ENCODE assay signal across 27 cellular contexts in the genomic region with DNA sequence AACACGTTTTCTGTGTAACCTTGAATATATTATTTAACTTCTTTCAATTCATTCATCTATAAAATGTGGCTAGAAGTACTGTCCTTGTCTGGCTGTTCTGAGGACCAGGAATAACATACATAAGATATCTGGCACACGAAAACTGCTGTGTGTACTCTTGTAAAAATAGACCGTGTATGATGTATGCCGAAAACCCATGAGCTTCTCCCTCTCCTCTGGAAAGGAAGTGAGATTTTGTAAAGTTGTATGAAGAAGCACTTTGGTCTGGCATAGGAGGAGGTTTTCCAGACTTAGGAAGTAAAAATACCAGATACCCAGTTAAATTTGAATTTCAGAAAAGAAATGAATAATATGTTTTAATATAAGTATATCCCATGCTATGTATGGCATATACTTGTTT.
A peak's percentile ranks its signal among the peaks of the same experiment; 100 is the strongest.
DNase-seq lines count a peak whose midpoint lies in the region; ATAC-seq lines count a peak whose summit lies in the region.
"Had no signal": no experiment of that assay in that cellular context is flagged by ENCODE, and none has a peak within 500 bp of the region (broad histone marks: within the 10 kb centered on the region; RNA-seq: fewer than 3 reads in every experiment).

No MANE protein-coding gene starts in this region.

- no peak overlapping the region for H3K4me3 Mint-ChIP-seq in activated CD4-positive, alpha-beta T cell treated with anti-CD3 and anti-CD28 coated beads for 36 hours
- H3K4me3 Mint-ChIP-seq: activated B cell treated with CpG ODN at 0.5 μM for 24 hours; activated CD8-positive, alpha-beta memory T cell treated with anti-CD3 and anti-CD28 coated beads, Interleukin-2, amount 10 ng/mL, durations not matched to agents 7 days and 5 days; activated naive CD8-positive, alpha-beta T cell treated with anti-CD3 and anti-CD28 coated beads, Interleukin-2, amount 10 ng/mL, durations not matched to agents 7 days and 5 days; activated T-cell treated with anti-CD3 and anti-CD28 coated beads, Interleukin-2, amount 50 U/mL, for 4 hours; CD4-positive, alpha-beta memory T cell; naive thymus-derived CD4-positive, alpha-beta T cell; stimulated activated memory B cell treated with anti-CD40 and anti-IgM and Interleukin-4, amounts not matched to agents 10 μg/mL and 1 μg/mL and 100 μg/mL, for 72 hours had no signal

- H3K4me3 ChIP-seq in ACC112 (ENCODE audit: low read depth, low read length) (peak overlapping the region; percentile 44; the same call in 1 of the 2 replicates), rectal smooth muscle tissue (ENCODE audit: low read length) (no peak overlapping the region)
- H3K4me3 ChIP-seq: A549, coronary artery, suprapubic skin, upper lobe of right lung had no signal

- H3K27me3 ChIP-seq in ACC112 (ENCODE audit: insufficient read depth, low read length) = no peaks in the 10 kb centered on the region
- no peaks in the 10 kb centered on the region for H3K27me3 ChIP-seq in rectal smooth muscle tissue (ENCODE audit: control insufficient read depth, insufficient read depth, low read length)
- H3K27me3 ChIP-seq: neutrophil, suprapubic skin, upper lobe of right lung had no signal

- H2AFZ ChIP-seq in ACC112 (ENCODE audit: low read length, unreplicated experiment) = peak overlapping the region; percentile 75

- CTCF ChIA-PET in activated CD4-positive, alpha-beta T cell treated with anti-CD3 and anti-CD28 coated beads for 36 hours (lab: Charles Lee) = no interaction called here

- no peaks in the 10 kb centered on the region for H3K9me3 Mint-ChIP-seq in activated CD4-positive, alpha-beta T cell treated with anti-CD3 and anti-CD28 coated beads for 36 hours (ENCODE audit: low read depth)
- H3K9me3 Mint-ChIP-seq: activated naive CD8-positive, alpha-beta T cell treated with anti-CD3 and anti-CD28 coated beads, Interleukin-2, amount 10 ng/mL, durations not matched to agents 7 days and 5 days; stimulated activated memory B cell treated with anti-CD40 and anti-IgM and Interleukin-4, amounts not matched to agents 10 μg/mL and 1 μg/mL and 100 μg/mL, for 72 hours had no signal

- H3K4me1 ChIP-seq in ACC112 (ENCODE audit: control insufficient read depth, insufficient read depth, low read length, unreplicated experiment) (peaks cover 24% of the 10 kb centered on the region), rectal smooth muscle tissue (ENCODE audit: control insufficient read depth, insufficient read depth, low read length) (no peaks in the 10 kb centered on the region)
- H3K4me1 ChIP-seq: A549, suprapubic skin, upper lobe of right lung had no signal

- POLR2A ChIA-PET in activated CD4-positive, alpha-beta T cell treated with anti-CD3 and anti-CD28 coated beads for 36 hours (lab: Charles Lee) = no interaction called here

- ATAC-seq in Right ventricle myocardium superior (ENCODE audit: poor library complexity) (peak; percentile 69), HG03354 (IDR thresholded peaks at IDR 0.05; ENCODE audit: poor library complexity, severe bottlenecking, unreplicated experiment) (no peak), HG03139 (IDR thresholded peaks at IDR 0.05; ENCODE audit: unreplicated experiment) (no peak), GM21825 (IDR thresholded peaks at IDR 0.05; ENCODE audit: unreplicated experiment) (no peak)
- ATAC-seq in activated CD4-positive, alpha-beta T cell treated with anti-CD3 and anti-CD28 coated beads for 36 hours = no peak
- ATAC-seq: A549; activated CD8-positive, alpha-beta memory T cell treated with anti-CD3 and anti-CD28 coated beads, Interleukin-2, amount 10 ng/mL, durations not matched to agents 7 days and 5 days; activated T-cell treated with anti-CD3 and anti-CD28 coated beads, Interleukin-2, amount 50 U/mL, for 4 hours; naive thymus-derived CD4-positive, alpha-beta T cell; stimulated activated memory B cell treated with anti-CD40 and anti-IgM and Interleukin-4, amounts not matched to agents 10 μg/mL and 1 μg/mL and 100 μg/mL, for 72 hours had no signal

- H3K79me2 ChIP-seq in ACC112 (ENCODE audit: control insufficient read depth, insufficient read depth, low read length, unreplicated experiment) = no peaks in the 10 kb centered on the region

- H3K27ac Mint-ChIP-seq in activated CD4-positive, alpha-beta T cell treated with anti-CD3 and anti-CD28 coated beads for 36 hours = no peak overlapping the region
- H3K27ac Mint-ChIP-seq: activated B cell treated with CpG ODN at 0.5 μM for 24 hours; activated CD8-positive, alpha-beta memory T cell treated with anti-CD3 and anti-CD28 coated beads, Interleukin-2, amount 10 ng/mL, durations not matched to agents 7 days and 5 days; activated naive CD8-positive, alpha-beta T cell treated with anti-CD3 and anti-CD28 coated beads, Interleukin-2, amount 10 ng/mL, durations not matched to agents 7 days and 5 days; naive thymus-derived CD4-positive, alpha-beta T cell; progenitor cell of endocrine pancreas; stimulated activated memory B cell treated with anti-CD40 and anti-IgM and Interleukin-4, amounts not matched to agents 10 μg/mL and 1 μg/mL and 100 μg/mL, for 72 hours had no signal

- no peak overlapping the region for H3K9ac ChIP-seq in rectal smooth muscle tissue (ENCODE audit: low read length)

- H3K36me3 Mint-ChIP-seq in activated CD4-positive, alpha-beta T cell treated with anti-CD3 and anti-CD28 coated beads for 36 hours (ENCODE audit: low read depth) = no peaks in the 10 kb centered on the region
- H3K36me3 Mint-ChIP-seq: activated CD8-positive, alpha-beta memory T cell treated with anti-CD3 and anti-CD28 coated beads, Interleukin-2, amount 10 ng/mL, durations not matched to agents 7 days and 5 days; activated naive CD8-positive, alpha-beta T cell treated with anti-CD3 and anti-CD28 coated beads, Interleukin-2, amount 10 ng/mL, durations not matched to agents 7 days and 5 days; CD4-positive, alpha-beta memory T cell; naive thymus-derived CD4-positive, alpha-beta T cell; stimulated activated memory B cell treated with anti-CD40 and anti-IgM and Interleukin-4, amounts not matched to agents 10 μg/mL and 1 μg/mL and 100 μg/mL, for 72 hours had no signal

- peak; percentile 4 for DNase-seq in NOMO-1 treated with DMSO at 0.1 percent for 48 hours (lab: John Stamatoyannopoulos, UW; ENCODE audit: unreplicated experiment)
- DNase-seq in Right ventricle myocardium superior = no peak
- no peak for DNase-seq in activated CD4-positive, alpha-beta T cell treated with anti-CD3 and anti-CD28 coated beads for 36 hours
- DNase-seq: activated B cell treated with CpG ODN at 0.5 μM for 24 hours; activated CD8-positive, alpha-beta memory T cell treated with anti-CD3 and anti-CD28 coated beads, Interleukin-2, amount 10 ng/mL, durations not matched to agents 7 days and 5 days; activated gamma-delta T cell; activated naive CD8-positive, alpha-beta T cell treated with anti-CD3 and anti-CD28 coated beads, Interleukin-2, amount 10 ng/mL, durations not matched to agents 7 days and 5 days; activated T-cell treated with anti-CD3 and anti-CD28 coated beads, Interleukin-2, amount 50 U/mL, for 4 hours; CD4-positive, alpha-beta memory T cell; effector memory CD4-positive, alpha-beta T cell; glutamatergic neuron; naive thymus-derived CD4-positive, alpha-beta T cell; NCI-H1048; NCI-H1694; upper lobe of right lung had no signal

- H3K36me3 ChIP-seq in ACC112 (ENCODE audit: insufficient read depth, low read length) = no peaks in the 10 kb centered on the region
- no peaks in the 10 kb centered on the region for H3K36me3 ChIP-seq in rectal smooth muscle tissue (ENCODE audit: control insufficient read depth, insufficient read depth, low read length)
- H3K36me3 ChIP-seq: neutrophil, suprapubic skin, upper lobe of right lung had no signal

- H3K4me1 Mint-ChIP-seq in activated CD4-positive, alpha-beta T cell treated with anti-CD3 and anti-CD28 coated beads for 36 hours = no peaks in the 10 kb centered on the region
- H3K4me1 Mint-ChIP-seq: activated B cell treated with CpG ODN at 0.5 μM for 24 hours; activated CD8-positive, alpha-beta memory T cell treated with anti-CD3 and anti-CD28 coated beads, Interleukin-2, amount 10 ng/mL, durations not matched to agents 7 days and 5 days; activated naive CD8-positive, alpha-beta T cell treated with anti-CD3 and anti-CD28 coated beads, Interleukin-2, amount 10 ng/mL, durations not matched to agents 7 days and 5 days; CD4-positive, alpha-beta memory T cell; naive thymus-derived CD4-positive, alpha-beta T cell; stimulated activated memory B cell treated with anti-CD40 and anti-IgM and Interleukin-4, amounts not matched to agents 10 μg/mL and 1 μg/mL and 100 μg/mL, for 72 hours had no signal

- H3K27ac ChIP-seq in ACC112 (ENCODE audit: low read depth, low read length) (peak overlapping the region; percentile 89), rectal smooth muscle tissue (ENCODE audit: low read depth, low read length) (peak overlapping the region; percentile 9)
- H3K27ac ChIP-seq: A549, epithelial cell of prostate, neutrophil, suprapubic skin, upper lobe of right lung had no signal

- intact Hi-C loops in Right ventricle myocardium superior (cut with DNase I) = no loop called here
- intact Hi-C loops in activated CD4-positive, alpha-beta T cell treated with anti-CD3 and anti-CD28 coated beads for 36 hours (cut with DNase I, micrococcal nuclease) = no loop called here

- peaks cover 14% of the 10 kb centered on the region for H3K27me3 Mint-ChIP-seq in activated CD4-positive, alpha-beta T cell treated with anti-CD3 and anti-CD28 coated beads for 36 hours
